ENCODE assay signal across 1 cellular context in genomic region chr4:168993724-168994510, GRCh38.
TF ChIP-seq lines count a peak whose summit lies in the region.

No MANE protein-coding gene starts in this region.

TF ChIP-seq in H1, 55 proteins besides CTCF, POLR2A, EP300 and RAD21 (continued from another document):
- TF ChIP-seq ATF2 (IDR thresholded peaks at IDR 0.05; ENCODE audit: low read length) (no peak), CBX5 (IDR thresholded peaks at IDR 0.05; ENCODE audit: low read depth, low read length) (no peak), E2F6 (IDR thresholded peaks at IDR 0.05) (no peak), KDM5A (IDR thresholded peaks at IDR 0.05; ENCODE audit: low read length) (no peak), SRF (IDR thresholded peaks at IDR 0.05; ENCODE audit: low read depth, low read length) (no peak), TAF7 (optimal IDR thresholded peaks at IDR 0.05; ENCODE audit: borderline replicate concordance, low read depth, low read length) (no peak), TBP (IDR thresholded peaks at IDR 0.05; ENCODE audit: low read depth, low read length) (no peak), TAF1 (IDR thresholded peaks at IDR 0.05; ENCODE audit: low read depth, low read length) (no peak), CHD1 (IDR thresholded peaks at IDR 0.05; ENCODE audit: low read depth, low read length) (no peak), KDM4A (IDR thresholded peaks at IDR 0.05; ENCODE audit: low read depth, low read length, severe bottlenecking) (no peak), POLR2AphosphoS5 (IDR thresholded peaks at IDR 0.05; ENCODE audit: low read depth, low read length) (no peak)
